24 cellular contexts compared by ENCODE assay signal in genomic region chr14:28297559-28297958, GRCh38.
"Had no signal": no experiment of that assay in that cellular context is flagged by ENCODE, and none has a peak within 500 bp of the region (broad histone marks: within the 10 kb centered on the region; RNA-seq: fewer than 3 reads in every experiment).

No MANE protein-coding gene starts in this region.

- H3K36me3 ChIP-seq: heart right ventricle, lower lobe of right lung, sigmoid colon, thyroid gland, upper lobe of right lung had no signal

- H3K4me3 Mint-ChIP-seq: activated CD4-positive, alpha-beta T cell treated with anti-CD3 and anti-CD28 coated beads, Interleukin-2, amount 10 ng/mL, durations not matched to agents 24 days and 14 days; activated CD8-positive, alpha-beta T cell treated with anti-CD3 and anti-CD28 coated beads, Interleukin-2, amount 10 ng/mL, durations not matched to agents 7 days and 5 days; activated T-helper 1 cell treated with anti-CD3 and anti-CD28 coated beads, Interleukin-12 subunit alpha, Interleukin-12 subunit beta, Interleukin-2, Interleukin-4 antibody, amounts not matched to agents 30 ng/mL and 10 ng/mL and 1 ng/mL, durations not matched to agents 14 hours and 24 hours and 36 hours; brain; effector memory CD8-positive, alpha-beta T cell; naive B cell; neural crest cell; stimulated activated naive B cell treated with anti-CD40 and anti-IgM and Interleukin-4, amounts not matched to agents 10 μg/mL and 1 μg/mL and 100 μg/mL, for 72 hours had no signal

- H3K4me3 ChIP-seq: heart right ventricle, lower lobe of right lung, sigmoid colon, smooth muscle cell, thyroid gland, upper lobe of right lung had no signal

- H3K4me2 ChIP-seq: SK-N-SH, smooth muscle cell had no signal

- H3K27me3 ChIP-seq: heart right ventricle, sigmoid colon, thyroid gland, upper lobe of right lung had no signal

- H3K4me1 Mint-ChIP-seq: activated CD4-positive, alpha-beta T cell treated with anti-CD3 and anti-CD28 coated beads, Interleukin-2, amount 10 ng/mL, durations not matched to agents 24 days and 14 days; naive B cell; neural crest cell; stimulated activated naive B cell treated with anti-CD40 and anti-IgM and Interleukin-4, amounts not matched to agents 10 μg/mL and 1 μg/mL and 100 μg/mL, for 72 hours had no signal

- H3K27ac Mint-ChIP-seq: activated CD4-positive, alpha-beta T cell treated with anti-CD3 and anti-CD28 coated beads, Interleukin-2, amount 10 ng/mL, durations not matched to agents 24 days and 14 days; activated CD8-positive, alpha-beta T cell treated with anti-CD3 and anti-CD28 coated beads, Interleukin-2, amount 10 ng/mL, durations not matched to agents 7 days and 5 days; activated naive CD4-positive, alpha-beta T cell treated with anti-CD3 and anti-CD28 coated beads, Interleukin-2, amount 50 U/mL, for 72 hours; activated T-helper 1 cell treated with anti-CD3 and anti-CD28 coated beads, Interleukin-12 subunit alpha, Interleukin-12 subunit beta, Interleukin-2, Interleukin-4 antibody, amounts not matched to agents 30 ng/mL and 10 ng/mL and 1 ng/mL, durations not matched to agents 14 hours and 24 hours and 36 hours; effector memory CD8-positive, alpha-beta T cell; stimulated activated naive B cell treated with anti-CD40 and anti-IgM and Interleukin-4, amounts not matched to agents 10 μg/mL and 1 μg/mL and 100 μg/mL, for 72 hours had no signal

- H3K9me2 ChIP-seq: SK-N-SH had no signal

- H3K36me3 Mint-ChIP-seq: brain; naive B cell; stimulated activated naive B cell treated with anti-CD40 and anti-IgM and Interleukin-4, amounts not matched to agents 10 μg/mL and 1 μg/mL and 100 μg/mL, for 72 hours had no signal

- DNase-seq: activated CD4-positive, alpha-beta T cell treated with anti-CD3 and anti-CD28 coated beads, Interleukin-2, amount 10 ng/mL, durations not matched to agents 24 days and 14 days; activated CD8-positive, alpha-beta T cell treated with anti-CD3 and anti-CD28 coated beads, Interleukin-2, amount 10 ng/mL, durations not matched to agents 7 days and 5 days; activated gamma-delta T cell; effector memory CD8-positive, alpha-beta T cell; heart right ventricle; lower lobe of right lung; mesendoderm; naive B cell; occipital lobe; posterior cingulate gyrus; sigmoid colon; SK-N-SH; stimulated activated CD4-positive, alpha-beta T cell treated with anti-CD3 and anti-CD28 coated beads, Interleukin-15, amount 100 ng/mL, for 24 hours; stimulated activated naive B cell treated with anti-CD40 and anti-IgM and Interleukin-4, amounts not matched to agents 10 μg/mL and 1 μg/mL and 100 μg/mL, for 72 hours; thyroid gland; upper lobe of right lung had no signal

- H3K27ac ChIP-seq: heart right ventricle, lower lobe of right lung, sigmoid colon, thyroid gland, upper lobe of right lung, VCaP had no signal

- ATAC-seq: activated CD4-positive, CD25-positive, alpha-beta regulatory T cell treated with anti-CD3 and anti-CD28 coated beads, Interleukin-2, amount 50 U/mL, for 24 hours; activated CD8-positive, alpha-beta T cell treated with anti-CD3 and anti-CD28 coated beads, Interleukin-2, amount 10 ng/mL, durations not matched to agents 7 days and 5 days; activated naive CD4-positive, alpha-beta T cell treated with anti-CD3 and anti-CD28 coated beads, Interleukin-2, amount 50 U/mL, for 72 hours; effector memory CD8-positive, alpha-beta T cell; esophagus mucosa; heart right ventricle; lower lobe of right lung; stimulated activated naive B cell treated with anti-CD40 and anti-IgM and Interleukin-4, amounts not matched to agents 10 μg/mL and 1 μg/mL and 100 μg/mL, for 72 hours; upper lobe of right lung had no signal

- H3K4me1 ChIP-seq: heart right ventricle, lower lobe of right lung, sigmoid colon, thyroid gland, upper lobe of right lung had no signal

- H3K9me3 ChIP-seq: lower lobe of right lung, sigmoid colon, SK-N-SH, thyroid gland, upper lobe of right lung had no signal

- H3K27me3 Mint-ChIP-seq: activated CD4-positive, alpha-beta T cell treated with anti-CD3 and anti-CD28 coated beads, Interleukin-2, amount 10 ng/mL, durations not matched to agents 24 days and 14 days; effector memory CD8-positive, alpha-beta T cell; naive B cell; stimulated activated naive B cell treated with anti-CD40 and anti-IgM and Interleukin-4, amounts not matched to agents 10 μg/mL and 1 μg/mL and 100 μg/mL, for 72 hours had no signal
